1 cellular context compared by ENCODE assay signal in the genomic region with DNA sequence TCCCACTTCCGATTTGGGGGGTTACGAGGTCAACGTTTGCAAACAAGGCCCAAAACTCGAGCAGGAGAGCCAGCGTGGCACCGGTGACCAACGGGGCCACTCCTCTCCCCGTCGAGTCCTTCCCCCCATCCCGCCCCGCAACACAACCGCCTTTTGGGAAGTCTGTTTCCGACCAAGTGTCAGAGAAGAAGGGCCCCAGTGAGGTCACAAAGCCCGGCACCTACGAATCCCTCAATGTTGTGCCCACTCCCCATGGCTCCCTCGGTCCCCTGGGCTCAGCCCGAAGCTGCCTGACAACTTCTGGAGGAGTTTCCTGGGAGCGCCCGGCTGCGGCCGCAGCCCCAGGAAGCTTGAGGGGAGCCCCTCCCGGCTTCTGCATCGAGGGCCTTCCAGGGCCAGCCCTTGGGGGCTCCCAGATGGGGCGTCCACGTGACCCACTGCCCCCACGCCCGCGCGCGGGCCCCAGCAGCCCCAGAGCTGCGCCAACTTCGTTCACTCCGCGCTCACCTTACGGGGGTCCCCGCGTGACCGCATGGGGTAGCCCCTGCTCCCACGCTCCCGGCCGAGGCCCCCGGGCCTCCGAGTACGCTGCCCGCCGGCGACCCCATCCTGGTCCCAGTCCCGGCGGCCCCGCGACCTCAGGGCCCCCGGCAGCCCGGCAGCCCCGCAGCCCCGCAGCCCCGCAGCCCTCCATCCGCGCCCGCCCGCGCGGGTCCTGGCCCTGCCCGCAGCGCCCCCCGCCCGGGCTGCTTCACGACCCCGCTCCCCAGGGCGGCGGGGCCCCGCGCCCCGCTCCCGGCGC.
TF ChIP-seq lines count a peak whose summit lies in the region.

No MANE protein-coding gene starts in this region.

TF ChIP-seq in HepG2, 621 proteins besides CTCF, POLR2A, EP300 and RAD21 (continued from another document and continues in another):
- TF ChIP-seq, protein P1, sequence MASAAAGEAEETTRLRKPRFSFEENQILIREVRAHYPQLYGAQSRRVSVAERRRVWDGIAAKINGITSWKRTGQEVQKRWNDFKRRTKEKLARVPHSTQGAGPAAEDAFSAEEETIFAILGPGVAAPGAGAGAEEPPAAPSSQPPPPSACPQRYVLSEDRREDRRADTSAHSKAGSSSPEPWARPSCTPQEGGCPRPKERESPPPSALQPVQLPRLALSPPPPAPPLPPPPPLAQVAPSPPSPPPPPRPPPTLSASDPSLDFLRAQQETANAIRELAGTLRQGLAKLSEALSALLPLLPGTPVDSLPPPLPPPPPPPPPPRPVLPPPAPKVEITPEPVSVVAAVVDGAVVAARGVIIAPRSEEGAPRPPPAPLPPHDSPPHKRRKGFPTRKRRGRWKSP (CRISPR knock-in tag; IDR thresholded peaks at IDR 0.05), result no peak
- TF ChIP-seq CBX2 (IDR thresholded peaks at IDR 0.05; ENCODE audit: low read depth, low read length) (no peak), CBX2 (CRISPR knock-in tag; IDR thresholded peaks at IDR 0.05; ENCODE audit: low read depth) (no peak), SRY (CRISPR knock-in tag; IDR thresholded peaks at IDR 0.05) (0 out of 2 replicates have a peak, but pooled peaks have one; percentile 16), JDP2 (CRISPR knock-in tag; IDR thresholded peaks at IDR 0.05; ENCODE audit: borderline replicate concordance) (no peak), RBM39 (IDR thresholded peaks at IDR 0.05; ENCODE audit: low read depth, low read length, poor library complexity, severe bottlenecking) (no peak), ZNF547 (CRISPR knock-in tag; IDR thresholded peaks at IDR 0.05) (no peak), HNRNPL (IDR thresholded peaks at IDR 0.05; ENCODE audit: low read depth, low read length) (no peak), ZNF432 (CRISPR knock-in tag; IDR thresholded peaks at IDR 0.05; ENCODE audit: borderline replicate concordance) (no peak), ZNF343 (CRISPR knock-in tag; IDR thresholded peaks at IDR 0.05) (no peak), KDM6A (CRISPR knock-in tag; IDR thresholded peaks at IDR 0.05; ENCODE audit: low read depth) (no peak), FOXA3 (CRISPR knock-in tag; IDR thresholded peaks at IDR 0.05) (no peak), ZSCAN31 (CRISPR knock-in tag; IDR thresholded peaks at IDR 0.05; ENCODE audit: low read depth) (no peak), ZNF10 (CRISPR knock-in tag; IDR thresholded peaks at IDR 0.05; ENCODE audit: borderline replicate concordance, low read depth) (no peak), ZSCAN12 (CRISPR knock-in tag; IDR thresholded peaks at IDR 0.05) (no peak), ZNF841 (CRISPR knock-in tag; IDR thresholded peaks at IDR 0.05; ENCODE audit: borderline replicate concordance) (no peak), PPARG (CRISPR knock-in tag; conservative IDR thresholded peaks at IDR 0.05) (no peak), BORCS8-MEF2B (CRISPR knock-in tag; IDR thresholded peaks at IDR 0.05) (no peak), GPN1 (CRISPR knock-in tag; IDR thresholded peaks at IDR 0.05; ENCODE audit: borderline replicate concordance) (no peak), ZNF274 (CRISPR knock-in tag; IDR thresholded peaks at IDR 0.05) (no peak), AGO1 (IDR thresholded peaks at IDR 0.05; ENCODE audit: low read depth, low read length, poor library complexity, severe bottlenecking) (peak; percentile 17), HNRNPLL (IDR thresholded peaks at IDR 0.05; ENCODE audit: low read depth, low read length, poor library complexity, severe bottlenecking) (peak; percentile 75), KLF11 (CRISPR knock-in tag; IDR thresholded peaks at IDR 0.05) (no peak), PTBP1 (IDR thresholded peaks at IDR 0.05; ENCODE audit: low read depth, low read length, poor library complexity, severe bottlenecking) (peak; percentile 32), ZBTB7B (CRISPR knock-in tag; IDR thresholded peaks at IDR 0.05) (peak; percentile 16; the same call in 1 of the 2 replicates), MATR3 (CRISPR knock-in tag; IDR thresholded peaks at IDR 0.05) (no peak), NCOA5 (CRISPR knock-in tag; IDR thresholded peaks at IDR 0.05) (no peak), TBL1XR1 (IDR thresholded peaks at IDR 0.05; ENCODE audit: borderline replicate concordance, low read length, partially characterized antibody) (no peak), ZFX (CRISPR knock-in tag; IDR thresholded peaks at IDR 0.05; ENCODE audit: low read depth) (peak; percentile 62; the same call in 1 of the 2 replicates), BRD4 (CRISPR knock-in tag; IDR thresholded peaks at IDR 0.05) (no peak)
- TF ChIP-seq, protein P2, sequence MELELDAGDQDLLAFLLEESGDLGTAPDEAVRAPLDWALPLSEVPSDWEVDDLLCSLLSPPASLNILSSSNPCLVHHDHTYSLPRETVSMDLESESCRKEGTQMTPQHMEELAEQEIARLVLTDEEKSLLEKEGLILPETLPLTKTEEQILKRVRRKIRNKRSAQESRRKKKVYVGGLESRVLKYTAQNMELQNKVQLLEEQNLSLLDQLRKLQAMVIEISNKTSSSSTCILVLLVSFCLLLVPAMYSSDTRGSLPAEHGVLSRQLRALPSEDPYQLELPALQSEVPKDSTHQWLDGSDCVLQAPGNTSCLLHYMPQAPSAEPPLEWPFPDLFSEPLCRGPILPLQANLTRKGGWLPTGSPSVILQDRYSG (CRISPR knock-in tag; IDR thresholded peaks at IDR 0.05), result no peak
- TF ChIP-seq, protein P3, sequence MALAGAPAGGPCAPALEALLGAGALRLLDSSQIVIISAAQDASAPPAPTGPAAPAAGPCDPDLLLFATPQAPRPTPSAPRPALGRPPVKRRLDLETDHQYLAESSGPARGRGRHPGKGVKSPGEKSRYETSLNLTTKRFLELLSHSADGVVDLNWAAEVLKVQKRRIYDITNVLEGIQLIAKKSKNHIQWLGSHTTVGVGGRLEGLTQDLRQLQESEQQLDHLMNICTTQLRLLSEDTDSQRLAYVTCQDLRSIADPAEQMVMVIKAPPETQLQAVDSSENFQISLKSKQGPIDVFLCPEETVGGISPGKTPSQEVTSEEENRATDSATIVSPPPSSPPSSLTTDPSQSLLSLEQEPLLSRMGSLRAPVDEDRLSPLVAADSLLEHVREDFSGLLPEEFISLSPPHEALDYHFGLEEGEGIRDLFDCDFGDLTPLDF (CRISPR knock-in tag; IDR thresholded peaks at IDR 0.05), result no peak
- TF ChIP-seq, protein P4, sequence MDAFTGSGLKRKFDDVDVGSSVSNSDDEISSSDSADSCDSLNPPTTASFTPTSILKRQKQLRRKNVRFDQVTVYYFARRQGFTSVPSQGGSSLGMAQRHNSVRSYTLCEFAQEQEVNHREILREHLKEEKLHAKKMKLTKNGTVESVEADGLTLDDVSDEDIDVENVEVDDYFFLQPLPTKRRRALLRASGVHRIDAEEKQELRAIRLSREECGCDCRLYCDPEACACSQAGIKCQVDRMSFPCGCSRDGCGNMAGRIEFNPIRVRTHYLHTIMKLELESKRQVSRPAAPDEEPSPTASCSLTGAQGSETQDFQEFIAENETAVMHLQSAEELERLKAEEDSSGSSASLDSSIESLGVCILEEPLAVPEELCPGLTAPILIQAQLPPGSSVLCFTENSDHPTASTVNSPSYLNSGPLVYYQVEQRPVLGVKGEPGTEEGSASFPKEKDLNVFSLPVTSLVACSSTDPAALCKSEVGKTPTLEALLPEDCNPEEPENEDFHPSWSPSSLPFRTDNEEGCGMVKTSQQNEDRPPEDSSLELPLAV (CRISPR knock-in tag; conservative IDR thresholded peaks at IDR 0.05; ENCODE audit: low read depth), result no peak
- TF ChIP-seq, protein P5, sequence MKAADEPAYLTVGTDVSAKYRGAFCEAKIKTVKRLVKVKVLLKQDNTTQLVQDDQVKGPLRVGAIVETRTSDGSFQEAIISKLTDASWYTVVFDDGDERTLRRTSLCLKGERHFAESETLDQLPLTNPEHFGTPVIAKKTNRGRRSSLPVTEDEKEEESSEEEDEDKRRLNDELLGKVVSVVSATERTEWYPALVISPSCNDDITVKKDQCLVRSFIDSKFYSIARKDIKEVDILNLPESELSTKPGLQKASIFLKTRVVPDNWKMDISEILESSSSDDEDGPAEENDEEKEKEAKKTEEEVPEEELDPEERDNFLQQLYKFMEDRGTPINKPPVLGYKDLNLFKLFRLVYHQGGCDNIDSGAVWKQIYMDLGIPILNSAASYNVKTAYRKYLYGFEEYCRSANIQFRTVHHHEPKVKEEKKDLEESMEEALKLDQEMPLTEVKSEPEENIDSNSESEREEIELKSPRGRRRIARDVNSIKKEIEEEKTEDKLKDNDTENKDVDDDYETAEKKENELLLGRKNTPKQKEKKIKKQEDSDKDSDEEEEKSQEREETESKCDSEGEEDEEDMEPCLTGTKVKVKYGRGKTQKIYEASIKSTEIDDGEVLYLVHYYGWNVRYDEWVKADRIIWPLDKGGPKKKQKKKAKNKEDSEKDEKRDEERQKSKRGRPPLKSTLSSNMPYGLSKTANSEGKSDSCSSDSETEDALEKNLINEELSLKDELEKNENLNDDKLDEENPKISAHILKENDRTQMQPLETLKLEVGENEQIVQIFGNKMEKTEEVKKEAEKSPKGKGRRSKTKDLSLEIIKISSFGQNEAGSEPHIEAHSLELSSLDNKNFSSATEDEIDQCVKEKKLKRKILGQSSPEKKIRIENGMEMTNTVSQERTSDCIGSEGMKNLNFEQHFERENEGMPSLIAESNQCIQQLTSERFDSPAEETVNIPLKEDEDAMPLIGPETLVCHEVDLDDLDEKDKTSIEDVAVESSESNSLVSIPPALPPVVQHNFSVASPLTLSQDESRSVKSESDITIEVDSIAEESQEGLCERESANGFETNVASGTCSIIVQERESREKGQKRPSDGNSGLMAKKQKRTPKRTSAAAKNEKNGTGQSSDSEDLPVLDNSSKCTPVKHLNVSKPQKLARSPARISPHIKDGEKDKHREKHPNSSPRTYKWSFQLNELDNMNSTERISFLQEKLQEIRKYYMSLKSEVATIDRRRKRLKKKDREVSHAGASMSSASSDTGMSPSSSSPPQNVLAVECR (CRISPR knock-in tag; IDR thresholded peaks at IDR 0.05; ENCODE audit: borderline replicate concordance), result no peak
- TF ChIP-seq, protein P6, sequence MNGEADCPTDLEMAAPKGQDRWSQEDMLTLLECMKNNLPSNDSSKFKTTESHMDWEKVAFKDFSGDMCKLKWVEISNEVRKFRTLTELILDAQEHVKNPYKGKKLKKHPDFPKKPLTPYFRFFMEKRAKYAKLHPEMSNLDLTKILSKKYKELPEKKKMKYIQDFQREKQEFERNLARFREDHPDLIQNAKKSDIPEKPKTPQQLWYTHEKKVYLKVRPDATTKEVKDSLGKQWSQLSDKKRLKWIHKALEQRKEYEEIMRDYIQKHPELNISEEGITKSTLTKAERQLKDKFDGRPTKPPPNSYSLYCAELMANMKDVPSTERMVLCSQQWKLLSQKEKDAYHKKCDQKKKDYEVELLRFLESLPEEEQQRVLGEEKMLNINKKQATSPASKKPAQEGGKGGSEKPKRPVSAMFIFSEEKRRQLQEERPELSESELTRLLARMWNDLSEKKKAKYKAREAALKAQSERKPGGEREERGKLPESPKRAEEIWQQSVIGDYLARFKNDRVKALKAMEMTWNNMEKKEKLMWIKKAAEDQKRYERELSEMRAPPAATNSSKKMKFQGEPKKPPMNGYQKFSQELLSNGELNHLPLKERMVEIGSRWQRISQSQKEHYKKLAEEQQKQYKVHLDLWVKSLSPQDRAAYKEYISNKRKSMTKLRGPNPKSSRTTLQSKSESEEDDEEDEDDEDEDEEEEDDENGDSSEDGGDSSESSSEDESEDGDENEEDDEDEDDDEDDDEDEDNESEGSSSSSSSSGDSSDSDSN (CRISPR knock-in tag; IDR thresholded peaks at IDR 0.05), result no peak; the same call in 1 of the 2 replicates
- TF ChIP-seq, protein P7, sequence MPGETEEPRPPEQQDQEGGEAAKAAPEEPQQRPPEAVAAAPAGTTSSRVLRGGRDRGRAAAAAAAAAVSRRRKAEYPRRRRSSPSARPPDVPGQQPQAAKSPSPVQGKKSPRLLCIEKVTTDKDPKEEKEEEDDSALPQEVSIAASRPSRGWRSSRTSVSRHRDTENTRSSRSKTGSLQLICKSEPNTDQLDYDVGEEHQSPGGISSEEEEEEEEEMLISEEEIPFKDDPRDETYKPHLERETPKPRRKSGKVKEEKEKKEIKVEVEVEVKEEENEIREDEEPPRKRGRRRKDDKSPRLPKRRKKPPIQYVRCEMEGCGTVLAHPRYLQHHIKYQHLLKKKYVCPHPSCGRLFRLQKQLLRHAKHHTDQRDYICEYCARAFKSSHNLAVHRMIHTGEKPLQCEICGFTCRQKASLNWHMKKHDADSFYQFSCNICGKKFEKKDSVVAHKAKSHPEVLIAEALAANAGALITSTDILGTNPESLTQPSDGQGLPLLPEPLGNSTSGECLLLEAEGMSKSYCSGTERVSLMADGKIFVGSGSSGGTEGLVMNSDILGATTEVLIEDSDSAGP (CRISPR knock-in tag; IDR thresholded peaks at IDR 0.05; ENCODE audit: borderline replicate concordance), result no peak; the same call in 1 of the 2 replicates
- TF ChIP-seq, protein P8, sequence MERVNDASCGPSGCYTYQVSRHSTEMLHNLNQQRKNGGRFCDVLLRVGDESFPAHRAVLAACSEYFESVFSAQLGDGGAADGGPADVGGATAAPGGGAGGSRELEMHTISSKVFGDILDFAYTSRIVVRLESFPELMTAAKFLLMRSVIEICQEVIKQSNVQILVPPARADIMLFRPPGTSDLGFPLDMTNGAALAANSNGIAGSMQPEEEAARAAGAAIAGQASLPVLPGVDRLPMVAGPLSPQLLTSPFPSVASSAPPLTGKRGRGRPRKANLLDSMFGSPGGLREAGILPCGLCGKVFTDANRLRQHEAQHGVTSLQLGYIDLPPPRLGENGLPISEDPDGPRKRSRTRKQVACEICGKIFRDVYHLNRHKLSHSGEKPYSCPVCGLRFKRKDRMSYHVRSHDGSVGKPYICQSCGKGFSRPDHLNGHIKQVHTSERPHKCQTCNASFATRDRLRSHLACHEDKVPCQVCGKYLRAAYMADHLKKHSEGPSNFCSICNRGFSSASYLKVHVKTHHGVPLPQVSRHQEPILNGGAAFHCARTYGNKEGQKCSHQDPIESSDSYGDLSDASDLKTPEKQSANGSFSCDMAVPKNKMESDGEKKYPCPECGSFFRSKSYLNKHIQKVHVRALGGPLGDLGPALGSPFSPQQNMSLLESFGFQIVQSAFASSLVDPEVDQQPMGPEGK (CRISPR knock-in tag; IDR thresholded peaks at IDR 0.05), result no peak; the same call in 1 of the 2 replicates
- TF ChIP-seq, protein P9, sequence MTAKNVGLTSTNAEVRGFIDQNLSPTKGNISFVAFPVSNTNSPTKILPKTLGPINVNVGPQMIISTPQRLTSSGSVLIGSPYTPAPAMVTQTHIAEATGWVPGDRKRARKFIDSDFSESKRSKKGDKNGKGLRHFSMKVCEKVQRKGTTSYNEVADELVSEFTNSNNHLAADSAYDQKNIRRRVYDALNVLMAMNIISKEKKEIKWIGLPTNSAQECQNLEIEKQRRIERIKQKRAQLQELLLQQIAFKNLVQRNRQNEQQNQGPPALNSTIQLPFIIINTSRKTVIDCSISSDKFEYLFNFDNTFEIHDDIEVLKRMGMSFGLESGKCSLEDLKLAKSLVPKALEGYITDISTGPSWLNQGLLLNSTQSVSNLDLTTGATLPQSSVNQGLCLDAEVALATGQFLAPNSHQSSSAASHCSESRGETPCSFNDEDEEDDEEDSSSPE (CRISPR knock-in tag; IDR thresholded peaks at IDR 0.05), result no peak; the same call in 1 of the 2 replicates
